ENCODE assay signal across 8 cellular contexts in the genomic region with DNA sequence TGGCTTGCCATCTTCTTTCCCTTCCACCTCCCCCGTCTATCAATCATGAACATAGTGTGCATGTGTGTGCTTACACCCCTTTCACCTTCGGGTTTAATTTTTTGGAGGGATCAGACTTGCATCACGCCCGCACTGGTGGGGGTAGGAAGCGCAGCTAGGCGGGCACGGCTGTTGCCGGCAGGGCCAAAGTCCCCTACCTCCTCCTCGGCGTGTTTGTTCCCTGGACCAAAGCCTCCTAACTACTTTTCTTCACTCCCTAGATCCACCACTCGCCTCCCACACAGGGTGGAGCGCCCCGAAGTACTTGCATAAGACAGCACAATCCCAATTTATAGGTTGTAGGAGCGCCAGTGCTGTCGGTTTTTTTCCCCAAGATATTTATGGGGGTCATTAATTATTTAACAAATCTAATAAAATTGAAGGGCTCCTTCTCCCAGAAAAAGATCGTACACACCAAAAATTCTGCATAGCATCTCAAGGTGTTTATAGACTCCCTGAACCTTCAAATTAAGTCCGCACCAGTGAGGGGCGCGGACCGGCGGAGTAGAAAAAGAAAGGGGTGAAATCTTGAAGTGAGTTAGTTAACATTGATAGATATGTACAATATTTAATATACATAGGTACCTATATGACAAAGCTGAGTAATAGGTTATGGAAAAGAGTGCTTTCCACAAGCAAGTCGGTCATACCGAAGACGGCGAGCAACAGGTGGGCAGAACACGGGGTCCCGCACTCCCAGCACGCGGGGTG. TPM values are rescaled to one million over a fixed set of nuclear protein-coding genes. Genes with fewer than 3 reads are reported as not detected.
A peak's percentile ranks its signal among the peaks of the same experiment; 100 is the strongest.
DNase-seq lines count a peak whose midpoint lies in the region; ATAC-seq and TF ChIP-seq lines count a peak whose summit lies in the region.

No MANE protein-coding gene starts in this region.

- intact Hi-C loops in heart right ventricle (cut with DNase I): loop anchor here in 4 of 10 donors (5.0 to 10.0 kb wide), 4 partner anchors 69 to 91 kb away; no protein-coding TSS in a partner anchor

- H3K4me3 ChIP-seq in SK-N-SH (ENCODE audit: low read depth in 2 of 2, low read length in 1 of 2): peak overlapping the region in 1 of 2 experiments; percentile 56; a peak in 3 of 4 replicates
- peak overlapping the region; percentile 51 for H3K4me3 ChIP-seq in WERI-Rb-1 (ENCODE audit: low read depth, low read length)
- H3K4me3 ChIP-seq in heart right ventricle: peak overlapping the region; percentile 45 to 92 (median 72)

- CTCF ChIA-PET in SK-N-SH (lab: Yijun Ruan, JAX): interaction anchor here (0.6 to 2.4 kb wide), 4 partner anchors 14 to 325 kb away, joined by 3 to 22 read pairs (median 4); a partner anchor contains a TSS

- no peaks in the 10 kb centered on the region for H3K79me2 ChIP-seq in SK-N-SH (ENCODE audit: insufficient read depth)

- peak overlapping the region; percentile 76 for H3K4me2 ChIP-seq in SK-N-SH

- H3K36me3 ChIP-seq in SK-N-SH (replicated peaks in 1 of 2; ENCODE audit: control insufficient read depth in 1 of 2, insufficient read depth in 2 of 2, low read length in 1 of 2): no peaks in the 10 kb centered on the region
- no peaks in the 10 kb centered on the region for H3K36me3 ChIP-seq in WERI-Rb-1
- no peaks in the 10 kb centered on the region for H3K36me3 ChIP-seq in heart right ventricle

- no peak overlapping the region; a peak in 1 of 4 replicates for H3K27ac ChIP-seq in SK-N-SH (ENCODE audit: low read depth in 2 of 2, low read length in 1 of 2)
- peak overlapping the region; percentile 24; the same call in 1 of the 2 replicates for H3K27ac ChIP-seq in WERI-Rb-1
- peak overlapping the region; percentile 79 to 94 (median 87) for H3K27ac ChIP-seq in heart right ventricle

- H4K20me1 ChIP-seq in SK-N-SH (ENCODE audit: insufficient read depth): no peaks in the 10 kb centered on the region

- TF ChIP-seq EP300 in SK-N-SH (IDR thresholded peaks at IDR 0.05; ENCODE audit: borderline replicate concordance in 1 of 2, low read depth in 1 of 2, low read length in 1 of 2): no peak

- WGBS in SK-N-SH (ENCODE audit: low lambda C conversion rate): 34% methylated on average over 29 of the region's 29 CpGs
- WGBS in heart right ventricle, 2 donors: 4 to 6% methylated on average over 29 of the region's 29 CpGs

- ATAC-seq in SK-N-SH treated with all-trans-retinoic acid at 6 μM for 48 hours: no peak
- peak; percentile 15 to 50 (median 27) for ATAC-seq in heart right ventricle

- H3K27me3 ChIP-seq in SK-N-SH (ENCODE audit: insufficient read depth) (peaks cover 14% of the 10 kb centered on the region; the same call in 1 of the 2 replicates), WERI-Rb-1 (ENCODE audit: insufficient read depth, low read depth, severe bottlenecking) (no peaks in the 10 kb centered on the region), heart right ventricle (peaks cover 0 to 44% (median 23%) of the 10 kb centered on the region in 7 donors)

- H3K9me2 ChIP-seq in SK-N-SH: no peaks in the 10 kb centered on the region

- no peak overlapping the region for H2AFZ ChIP-seq in SK-N-SH (ENCODE audit: low read depth)

- H3K9me3 ChIP-seq in SK-N-SH (no peaks in the 10 kb centered on the region), WERI-Rb-1 (ENCODE audit: severe bottlenecking) (no peaks in the 10 kb centered on the region), heart right ventricle (no peaks in the 10 kb centered on the region)

- no peaks in the 10 kb centered on the region for H3F3A ChIP-seq in SK-N-SH (replicated peaks; ENCODE audit: insufficient read depth)

- TF ChIP-seq RAD21 in SK-N-SH (IDR thresholded peaks at IDR 0.05; ENCODE audit: low read length): no peak

- TF ChIP-seq CTCF in SK-N-SH (IDR thresholded peaks at IDR 0.05): no peak
- TF ChIP-seq CTCF in WERI-Rb-1 (IDR thresholded peaks at IDR 0.05; ENCODE audit: low read depth, low read length): no peak
- TF ChIP-seq CTCF in heart right ventricle (IDR thresholded peaks at IDR 0.05): peak in 4 of 9 donors; percentile 21 to 25 (median 24)

- DNase-seq in SK-N-SH (no peak), WERI-Rb-1 (no peak), heart right ventricle (peak; percentile 16 to 22), retina (peak; percentile 51), AG20443 (ENCODE audit: low spot score) (no peak), DMS53 (lab: John Stamatoyannopoulos, UW) (no peak)
- no peak for DNase-seq in activated effector memory CD4-positive, alpha-beta T cell treated with anti-CD3 and anti-CD28 coated beads, Interleukin-2, amount 50 U/mL, for 16 hours

- POLR2A ChIA-PET in SK-N-SH (lab: Yijun Ruan, JAX): interaction anchor here (0.9 to 1.2 kb wide), 3 partner anchors 12 to 141 kb away, joined by 3 to 4 read pairs (median 4); a partner anchor contains a TSS

- H3K9ac ChIP-seq in SK-N-SH: no peak overlapping the region

- peaks cover 0 to 14% of the 10 kb centered on the region in 2 experiments; a peak in 2 of 4 replicates for H3K4me1 ChIP-seq in SK-N-SH (ENCODE audit: control insufficient read depth in 1 of 2, insufficient read depth in 2 of 2, low read depth in 1 of 2, low read length in 1 of 2)
- peaks cover 0 to 49% (median 12%) of the 10 kb centered on the region in 9 donors for H3K4me1 ChIP-seq in heart right ventricle

TF ChIP-seq in SK-N-SH, 30 proteins besides CTCF, POLR2A, EP300 and RAD21 (continues in another document):
- TF ChIP-seq ELF1 (IDR thresholded peaks at IDR 0.05) (no peak), FOXJ3 (CRISPR knock-in tag; IDR thresholded peaks at IDR 0.05) (no peak), RFX5 (IDR thresholded peaks at IDR 0.05; ENCODE audit: low read length) (no peak), TAF1 (IDR thresholded peaks at IDR 0.05; ENCODE audit: borderline replicate concordance, low read depth, low read length) (no peak), JUND (IDR thresholded peaks at IDR 0.05) (no peak), SMC3 (IDR thresholded peaks at IDR 0.05; ENCODE audit: low read depth, low read length) (no peak), RXRA (IDR thresholded peaks at IDR 0.05; ENCODE audit: borderline replicate concordance, low read depth) (no peak), GABPA (IDR thresholded peaks at IDR 0.05; ENCODE audit: low read depth) (no peak), GATA2 (CRISPR knock-in tag; IDR thresholded peaks at IDR 0.05) (no peak)
- TF ChIP-seq, protein P1, sequence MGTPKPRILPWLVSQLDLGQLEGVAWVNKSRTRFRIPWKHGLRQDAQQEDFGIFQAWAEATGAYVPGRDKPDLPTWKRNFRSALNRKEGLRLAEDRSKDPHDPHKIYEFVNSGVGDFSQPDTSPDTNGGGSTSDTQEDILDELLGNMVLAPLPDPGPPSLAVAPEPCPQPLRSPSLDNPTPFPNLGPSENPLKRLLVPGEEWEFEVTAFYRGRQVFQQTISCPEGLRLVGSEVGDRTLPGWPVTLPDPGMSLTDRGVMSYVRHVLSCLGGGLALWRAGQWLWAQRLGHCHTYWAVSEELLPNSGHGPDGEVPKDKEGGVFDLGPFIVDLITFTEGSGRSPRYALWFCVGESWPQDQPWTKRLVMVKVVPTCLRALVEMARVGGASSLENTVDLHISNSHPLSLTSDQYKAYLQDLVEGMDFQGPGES (IDR thresholded peaks at IDR 0.05; ENCODE audit: low read depth, low read length): no peak
- TF ChIP-seq, protein P2, sequence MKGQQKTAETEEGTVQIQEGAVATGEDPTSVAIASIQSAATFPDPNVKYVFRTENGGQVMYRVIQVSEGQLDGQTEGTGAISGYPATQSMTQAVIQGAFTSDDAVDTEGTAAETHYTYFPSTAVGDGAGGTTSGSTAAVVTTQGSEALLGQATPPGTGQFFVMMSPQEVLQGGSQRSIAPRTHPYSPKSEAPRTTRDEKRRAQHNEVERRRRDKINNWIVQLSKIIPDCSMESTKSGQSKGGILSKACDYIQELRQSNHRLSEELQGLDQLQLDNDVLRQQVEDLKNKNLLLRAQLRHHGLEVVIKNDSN (IDR thresholded peaks at IDR 0.05; ENCODE audit: borderline replicate concordance, low read depth): no peak

TF ChIP-seq in SK-N-SH treated with all-trans-retinoic acid at 6 μM for 48 hours, 23 proteins besides CTCF, POLR2A, EP300 and RAD21:
- TF ChIP-seq TOX (CRISPR knock-in tag; IDR thresholded peaks at IDR 0.05; ENCODE audit: borderline replicate concordance) (no peak), ARNTL (CRISPR knock-in tag; IDR thresholded peaks at IDR 0.05; ENCODE audit: borderline replicate concordance, low read depth) (no peak), BACH2 (CRISPR knock-in tag; IDR thresholded peaks at IDR 0.05; ENCODE audit: borderline replicate concordance) (no peak), ISL1 (CRISPR knock-in tag; IDR thresholded peaks at IDR 0.05) (no peak), ZFP3 (CRISPR knock-in tag; IDR thresholded peaks at IDR 0.05) (no peak)
- TF ChIP-seq, protein P3, sequence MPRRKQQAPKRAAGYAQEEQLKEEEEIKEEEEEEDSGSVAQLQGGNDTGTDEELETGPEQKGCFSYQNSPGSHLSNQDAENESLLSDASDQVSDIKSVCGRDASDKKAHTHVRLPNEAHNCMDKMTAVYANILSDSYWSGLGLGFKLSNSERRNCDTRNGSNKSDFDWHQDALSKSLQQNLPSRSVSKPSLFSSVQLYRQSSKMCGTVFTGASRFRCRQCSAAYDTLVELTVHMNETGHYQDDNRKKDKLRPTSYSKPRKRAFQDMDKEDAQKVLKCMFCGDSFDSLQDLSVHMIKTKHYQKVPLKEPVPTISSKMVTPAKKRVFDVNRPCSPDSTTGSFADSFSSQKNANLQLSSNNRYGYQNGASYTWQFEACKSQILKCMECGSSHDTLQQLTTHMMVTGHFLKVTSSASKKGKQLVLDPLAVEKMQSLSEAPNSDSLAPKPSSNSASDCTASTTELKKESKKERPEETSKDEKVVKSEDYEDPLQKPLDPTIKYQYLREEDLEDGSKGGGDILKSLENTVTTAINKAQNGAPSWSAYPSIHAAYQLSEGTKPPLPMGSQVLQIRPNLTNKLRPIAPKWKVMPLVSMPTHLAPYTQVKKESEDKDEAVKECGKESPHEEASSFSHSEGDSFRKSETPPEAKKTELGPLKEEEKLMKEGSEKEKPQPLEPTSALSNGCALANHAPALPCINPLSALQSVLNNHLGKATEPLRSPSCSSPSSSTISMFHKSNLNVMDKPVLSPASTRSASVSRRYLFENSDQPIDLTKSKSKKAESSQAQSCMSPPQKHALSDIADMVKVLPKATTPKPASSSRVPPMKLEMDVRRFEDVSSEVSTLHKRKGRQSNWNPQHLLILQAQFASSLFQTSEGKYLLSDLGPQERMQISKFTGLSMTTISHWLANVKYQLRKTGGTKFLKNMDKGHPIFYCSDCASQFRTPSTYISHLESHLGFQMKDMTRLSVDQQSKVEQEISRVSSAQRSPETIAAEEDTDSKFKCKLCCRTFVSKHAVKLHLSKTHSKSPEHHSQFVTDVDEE (CRISPR knock-in tag; IDR thresholded peaks at IDR 0.05): no peak

RNA-seq across cellular contexts. Expression of a gene that starts 0.7 kb away (rescaled TPM):
- polyA plus RNA-seq in SK-N-SH (2012; rRNA removed) (0.06 and 0.10 TPM in 2 replicates), heart right ventricle (100 to 1,000 TPM in 1 of 2 donors, 10 to 100 TPM in 1; 92.3 to 137 TPM)
- polyA plus RNA-seq in SK-N-SH (2012; cell fraction: cytosol; rRNA removed): 0.10 and 0.14 TPM in 2 replicates
- 0.08 and 0.12 TPM in 2 replicates for polyA plus RNA-seq in SK-N-SH (2012; cell fraction: nucleus; rRNA removed)
- 100 to 1,000 TPM; 280 to 639 (median 425) TPM for total RNA-seq in heart right ventricle

Comparison
In these comparisons a context has a peak if more than half of its experiments do, and no peak if none do; other contexts are left out.
1. DNase-seq: peak in heart right ventricle (2 of 2) and retina (single experiment); none in SK-N-SH (single experiment), WERI-Rb-1 (single experiment), activated effector memory CD4-positive, alpha-beta T cell treated with anti-CD3 and anti-CD28 coated beads, Interleukin-2, amount 50 U/mL, for 16 hours (single experiment), AG20443 (single experiment) and DMS53 (single experiment).
2. H3K27ac ChIP-seq: peak in WERI-Rb-1 (single experiment) and heart right ventricle (10 of 10); none in SK-N-SH (0 of 2).
3. RNA of a gene that starts 0.7 kb away (polyA plus RNA-seq): 92.3 to 137 TPM in heart right ventricle; 0.06 to 0.14 TPM in SK-N-SH; every median in the first group is over 10 times any median in the second.